ENCODE assay signal across 1 cellular context in the genomic region with DNA sequence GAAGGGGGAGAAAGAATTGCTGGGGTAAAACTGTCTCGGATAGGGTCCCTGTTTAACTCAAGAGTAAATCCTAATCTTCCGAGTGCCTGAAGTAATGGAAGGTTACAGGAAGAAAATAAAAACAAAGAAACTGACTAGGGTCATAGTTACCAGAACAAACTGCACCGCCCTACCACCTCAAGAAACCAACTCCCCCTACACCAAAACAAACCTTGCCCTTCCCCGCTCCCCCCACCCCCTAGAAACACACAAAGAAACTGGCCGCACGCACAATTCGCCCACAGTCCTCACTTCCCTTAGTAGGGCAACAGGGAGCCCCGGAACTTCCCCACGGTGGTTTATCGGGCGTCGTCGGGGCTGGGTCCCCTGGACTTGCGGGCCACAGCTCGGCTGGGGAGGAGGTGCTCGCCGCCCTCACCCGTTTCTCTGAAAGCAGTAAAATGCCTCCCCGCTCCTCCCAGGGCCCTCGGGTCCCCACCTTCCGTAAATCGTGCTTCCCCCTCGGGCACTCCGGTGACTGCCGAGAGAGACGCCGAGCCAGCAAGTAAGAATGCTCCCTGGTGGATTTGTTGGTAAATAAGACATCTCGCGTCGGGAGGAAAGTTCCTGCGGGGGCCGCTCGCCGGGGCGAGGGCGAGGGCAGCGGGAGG.
TF ChIP-seq lines count a peak whose summit lies in the region.

No MANE protein-coding gene starts in this region.

TF ChIP-seq in K562, 482 proteins besides CTCF, POLR2A, EP300 and RAD21 (continued from another document):
- TF ChIP-seq TOE1 (IDR thresholded peaks at IDR 0.05; ENCODE audit: borderline replicate concordance) (0 out of 2 replicates have a peak, but pooled peaks have one; percentile 17), TOE1 (CRISPR knock-in tag; IDR thresholded peaks at IDR 0.05; ENCODE audit: borderline replicate concordance, low read depth) (no peak), ZFPM2 (CRISPR knock-in tag; IDR thresholded peaks at IDR 0.05) (no peak), CREM (IDR thresholded peaks at IDR 0.05; ENCODE audit: low read depth) (no peak), ZNF699 (CRISPR knock-in tag; IDR thresholded peaks at IDR 0.05; ENCODE audit: insufficient replicate concordance) (no peak), NFE2 (IDR thresholded peaks at IDR 0.05; ENCODE audit: low read depth) (no peak), MCM3 (IDR thresholded peaks at IDR 0.05) (no peak), GATA2 (CRISPR knock-in tag; IDR thresholded peaks at IDR 0.05) (no peak), ELF4 (CRISPR knock-in tag; IDR thresholded peaks at IDR 0.05) (peak; percentile 33; the same call in 1 of the 2 replicates), MYNN (IDR thresholded peaks at IDR 0.05) (no peak; the same call in 1 of the 2 replicates), MYNN (CRISPR knock-in tag; IDR thresholded peaks at IDR 0.05) (no peak), SP2 (IDR thresholded peaks at IDR 0.05; ENCODE audit: extremely low read depth, low read depth, low read length, poor library complexity, severe bottlenecking) (no peak), SMARCA4 (IDR thresholded peaks at IDR 0.05) (0 out of 2 replicates have a peak, but pooled peaks have one; percentile 9), ZNF408 (CRISPR knock-in tag; IDR thresholded peaks at IDR 0.05; ENCODE audit: low read depth) (no peak)
- TF ChIP-seq, protein P1, sequence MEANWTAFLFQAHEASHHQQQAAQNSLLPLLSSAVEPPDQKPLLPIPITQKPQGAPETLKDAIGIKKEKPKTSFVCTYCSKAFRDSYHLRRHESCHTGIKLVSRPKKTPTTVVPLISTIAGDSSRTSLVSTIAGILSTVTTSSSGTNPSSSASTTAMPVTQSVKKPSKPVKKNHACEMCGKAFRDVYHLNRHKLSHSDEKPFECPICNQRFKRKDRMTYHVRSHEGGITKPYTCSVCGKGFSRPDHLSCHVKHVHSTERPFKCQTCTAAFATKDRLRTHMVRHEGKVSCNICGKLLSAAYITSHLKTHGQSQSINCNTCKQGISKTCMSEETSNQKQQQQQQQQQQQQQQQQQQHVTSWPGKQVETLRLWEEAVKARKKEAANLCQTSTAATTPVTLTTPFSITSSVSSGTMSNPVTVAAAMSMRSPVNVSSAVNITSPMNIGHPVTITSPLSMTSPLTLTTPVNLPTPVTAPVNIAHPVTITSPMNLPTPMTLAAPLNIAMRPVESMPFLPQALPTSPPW (CRISPR knock-in tag; IDR thresholded peaks at IDR 0.05) = peak; percentile 37
- TF ChIP-seq, protein P2, sequence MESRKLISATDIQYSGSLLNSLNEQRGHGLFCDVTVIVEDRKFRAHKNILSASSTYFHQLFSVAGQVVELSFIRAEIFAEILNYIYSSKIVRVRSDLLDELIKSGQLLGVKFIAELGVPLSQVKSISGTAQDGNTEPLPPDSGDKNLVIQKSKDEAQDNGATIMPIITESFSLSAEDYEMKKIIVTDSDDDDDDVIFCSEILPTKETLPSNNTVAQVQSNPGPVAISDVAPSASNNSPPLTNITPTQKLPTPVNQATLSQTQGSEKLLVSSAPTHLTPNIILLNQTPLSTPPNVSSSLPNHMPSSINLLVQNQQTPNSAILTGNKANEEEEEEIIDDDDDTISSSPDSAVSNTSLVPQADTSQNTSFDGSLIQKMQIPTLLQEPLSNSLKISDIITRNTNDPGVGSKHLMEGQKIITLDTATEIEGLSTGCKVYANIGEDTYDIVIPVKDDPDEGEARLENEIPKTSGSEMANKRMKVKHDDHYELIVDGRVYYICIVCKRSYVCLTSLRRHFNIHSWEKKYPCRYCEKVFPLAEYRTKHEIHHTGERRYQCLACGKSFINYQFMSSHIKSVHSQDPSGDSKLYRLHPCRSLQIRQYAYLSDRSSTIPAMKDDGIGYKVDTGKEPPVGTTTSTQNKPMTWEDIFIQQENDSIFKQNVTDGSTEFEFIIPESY (CRISPR knock-in tag; IDR thresholded peaks at IDR 0.05) = no peak
- TF ChIP-seq, protein P3, sequence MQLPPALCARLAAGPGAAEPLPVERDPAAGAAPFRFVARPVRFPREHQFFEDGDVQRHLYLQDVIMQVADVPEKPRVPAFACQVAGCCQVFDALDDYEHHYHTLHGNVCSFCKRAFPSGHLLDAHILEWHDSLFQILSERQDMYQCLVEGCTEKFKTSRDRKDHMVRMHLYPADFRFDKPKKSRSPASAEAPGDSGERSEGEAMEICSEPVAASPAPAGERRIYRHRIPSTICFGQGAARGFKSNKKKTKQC (CRISPR knock-in tag; IDR thresholded peaks at IDR 0.05) = 0 out of 2 replicates have a peak, but pooled peaks have one; percentile 7
TF ChIP-seq in K562: peak in this region for 46.
